In the genomic region with DNA sequence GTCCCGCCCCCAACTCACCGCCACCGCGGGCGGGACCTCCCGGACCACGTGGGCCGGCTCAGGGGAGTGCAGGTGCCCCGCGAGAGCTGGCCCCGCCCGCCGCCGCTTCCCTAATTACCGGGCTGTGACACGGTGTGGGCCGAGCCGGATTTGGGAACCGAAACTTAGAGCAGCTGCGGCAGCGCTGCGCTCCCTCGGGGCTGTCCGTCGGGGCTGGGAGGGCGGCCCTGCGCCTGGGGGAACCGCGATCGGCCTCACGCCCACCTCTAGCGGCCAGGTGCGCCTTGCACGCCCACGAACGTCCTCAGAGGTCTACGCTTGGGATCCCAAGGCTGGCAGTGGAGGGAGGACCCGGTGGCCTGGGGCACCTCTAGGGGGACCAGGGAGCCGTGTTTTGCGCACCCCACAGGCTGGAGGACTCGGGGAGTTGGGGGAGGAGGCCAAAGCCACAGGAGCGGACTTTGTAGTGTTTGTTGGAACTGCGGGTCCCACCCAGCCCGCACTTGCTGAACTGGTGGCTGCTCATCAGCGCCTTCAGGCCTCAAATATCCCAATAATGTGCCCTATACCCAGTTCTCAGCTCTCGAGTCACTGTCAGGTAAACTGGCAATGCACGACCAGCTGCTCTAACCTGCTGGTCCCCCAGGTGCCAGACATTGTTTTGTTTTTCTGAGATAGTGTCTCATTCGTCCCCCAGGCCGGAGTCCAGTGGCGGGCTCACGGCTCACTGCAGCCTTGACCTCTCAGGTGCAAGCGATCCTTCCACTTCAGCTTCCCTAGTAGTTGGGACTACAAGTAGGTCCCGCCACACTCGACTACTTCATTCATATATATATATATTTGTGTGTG, we compare ENCODE assay signal across 8 cellular contexts. TPM values are rescaled to one million over a fixed set of nuclear protein-coding genes. Genes with fewer than 3 reads are reported as not detected.
DNase-seq lines count a peak whose midpoint lies in the region; ATAC-seq, FAIRE-seq and TF ChIP-seq lines count a peak whose summit lies in the region.

No MANE protein-coding gene starts in this region.

- DNase-seq in Caki2 (ENCODE audit: low read depth) (peak; percentile 66), Peyer's patch (peak; percentile 88 to 97 (median 97)), Right ventricle myocardium superior (peak; percentile 91), prostate gland (ENCODE audit: low spot score) (peak; percentile 72), urothelium cell line (ENCODE audit: low spot score) (peak; percentile 58)
- DNase-seq in activated effector memory CD4-positive, alpha-beta T cell treated with anti-CD3 and anti-CD28 coated beads, Interleukin-2, amount 50 U/mL, for 16 hours = peak; percentile 93

- H3K9me3 ChIP-seq in Peyer's patch (no peaks in the 10 kb centered on the region), prostate gland (no peaks in the 10 kb centered on the region)

- TF ChIP-seq POLR2A in Peyer's patch (IDR thresholded peaks at IDR 0.05) (peak; percentile 17 to 58), prostate gland (IDR thresholded peaks at IDR 0.05) (peak; percentile 61)

- H3K4me3 ChIP-seq in Peyer's patch = peak overlapping the region; percentile 76 to 92 (median 92)
- peak overlapping the region; percentile 81 to 86 for H3K4me3 ChIP-seq in prostate gland

- ATAC-seq in GM19395 (IDR thresholded peaks at IDR 0.05; ENCODE audit: unreplicated experiment) (peak; percentile 67), HG03521 (IDR thresholded peaks at IDR 0.05; ENCODE audit: unreplicated experiment) (peak; percentile 71), Right ventricle myocardium superior (ENCODE audit: poor library complexity) (peak; percentile 45)

- H3K4me1 ChIP-seq in Peyer's patch (peaks cover 16 to 87% (median 59%) of the 10 kb centered on the region in 4 donors), prostate gland (replicated peaks) (peaks cover 18% of the 10 kb centered on the region)

- in situ Hi-C loops in Caki2 (cut with HindIII; ENCODE audit: low pct_unique_long_range_greater_than_20kb, low sequenced_read_pairs) = no loop called here

- peak; percentile 29 to 40 (median 35) for TF ChIP-seq CTCF in Peyer's patch (IDR thresholded peaks at IDR 0.05)
- TF ChIP-seq CTCF in prostate gland (IDR thresholded peaks at IDR 0.05) = no peak

- FAIRE-seq in urothelium cell line (lab: Jason Lieb, UNC) = no peak

- H3K27me3 ChIP-seq in Peyer's patch (no peaks in the 10 kb centered on the region), prostate gland (replicated peaks; ENCODE audit: insufficient read depth) (no peaks in the 10 kb centered on the region)

- no peaks in the 10 kb centered on the region for H3K36me3 ChIP-seq in Peyer's patch
- no peaks in the 10 kb centered on the region for H3K36me3 ChIP-seq in prostate gland

- H3K27ac ChIP-seq in Peyer's patch = peak overlapping the region; percentile 92 to 98 (median 94)
- H3K27ac ChIP-seq in prostate gland = peak overlapping the region; percentile 68 to 85

- 25% methylated on average over 32 of the region's 54 CpGs for WGBS in prostate gland

- intact Hi-C loops in Right ventricle myocardium superior (cut with DNase I) (loop anchor here (5.0 kb wide), 1 partner anchor 128 kb away; no protein-coding TSS in a partner anchor), prostate gland (cut with DNase I) (loop anchor here (5.0 kb wide), 1 partner anchor 113 kb away; a partner anchor contains a TSS)

RNA-seq across cellular contexts. Expression of a gene that starts 0.8 kb away (rescaled TPM):
- total RNA-seq in Caki2 (2014; rRNA removed; shearing (Covaris generic); ENCODE audit: low replicate concordance) = 51.8 and 82.9 TPM in 2 replicates
- total RNA-seq in Peyer's patch (100 to 1,000 TPM; 115 to 210 (median 162) TPM), Right ventricle myocardium superior (23.0 TPM), prostate gland (10 to 100 TPM; 64.5 to 91.1 TPM)

RNA-seq across cellular contexts. Expression of a gene that starts 54.9 kb away (rescaled TPM):
- 3.7 and 15.4 TPM in 2 replicates for total RNA-seq in Caki2 (2014; rRNA removed; shearing (Covaris generic); ENCODE audit: low replicate concordance)
- total RNA-seq in Peyer's patch (100 to 1,000 TPM; 129 to 269 (median 199) TPM), Right ventricle myocardium superior (17.3 TPM), prostate gland (10 to 100 TPM; 31.1 to 47.4 TPM)

Comparison
In these comparisons a context has a peak if more than half of its experiments do, and no peak if none do; other contexts are left out.
1. Peak in every context shown above with its lines: DNase-seq, ATAC-seq, H3K4me3 ChIP-seq and H3K27ac ChIP-seq.
2. CTCF ChIP-seq: peak in Peyer's patch (6 of 6); none in prostate gland (0 of 4).